1 cellular context compared by ENCODE assay signal in genomic region chr3:48477959-48478480, GRCh38.
TF ChIP-seq lines count a peak whose summit lies in the region.

No MANE protein-coding gene starts in this region.

TF ChIP-seq in SK-N-SH treated with all-trans-retinoic acid at 6 μM for 48 hours, 23 proteins besides CTCF, POLR2A, EP300 and RAD21 (continued from another document):
- TF ChIP-seq POU6F1 (CRISPR knock-in tag; IDR thresholded peaks at IDR 0.05; ENCODE audit: borderline replicate concordance, low read depth) = no peak
- no peak for TF ChIP-seq ESRRG (CRISPR knock-in tag; IDR thresholded peaks at IDR 0.05)
- TF ChIP-seq ZFP3 (CRISPR knock-in tag; IDR thresholded peaks at IDR 0.05) = no peak
- no peak for TF ChIP-seq ARNTL (CRISPR knock-in tag; IDR thresholded peaks at IDR 0.05; ENCODE audit: borderline replicate concordance, low read depth)
- TF ChIP-seq, protein P1, sequence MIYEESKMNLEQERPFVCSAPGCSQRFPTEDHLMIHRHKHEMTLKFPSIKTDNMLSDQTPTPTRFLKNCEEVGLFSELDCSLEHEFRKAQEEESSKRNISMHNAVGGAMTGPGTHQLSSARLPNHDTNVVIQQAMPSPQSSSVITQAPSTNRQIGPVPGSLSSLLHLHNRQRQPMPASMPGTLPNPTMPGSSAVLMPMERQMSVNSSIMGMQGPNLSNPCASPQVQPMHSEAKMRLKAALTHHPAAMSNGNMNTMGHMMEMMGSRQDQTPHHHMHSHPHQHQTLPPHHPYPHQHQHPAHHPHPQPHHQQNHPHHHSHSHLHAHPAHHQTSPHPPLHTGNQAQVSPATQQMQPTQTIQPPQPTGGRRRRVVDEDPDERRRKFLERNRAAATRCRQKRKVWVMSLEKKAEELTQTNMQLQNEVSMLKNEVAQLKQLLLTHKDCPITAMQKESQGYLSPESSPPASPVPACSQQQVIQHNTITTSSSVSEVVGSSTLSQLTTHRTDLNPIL (CRISPR knock-in tag; IDR thresholded peaks at IDR 0.05; ENCODE audit: low read depth) = no peak
- no peak for TF ChIP-seq ZNF565 (CRISPR knock-in tag; conservative IDR thresholded peaks at IDR 0.05; ENCODE audit: low read depth)
- TF ChIP-seq RARB (CRISPR knock-in tag; IDR thresholded peaks at IDR 0.05) = no peak
- TF ChIP-seq, protein P2, sequence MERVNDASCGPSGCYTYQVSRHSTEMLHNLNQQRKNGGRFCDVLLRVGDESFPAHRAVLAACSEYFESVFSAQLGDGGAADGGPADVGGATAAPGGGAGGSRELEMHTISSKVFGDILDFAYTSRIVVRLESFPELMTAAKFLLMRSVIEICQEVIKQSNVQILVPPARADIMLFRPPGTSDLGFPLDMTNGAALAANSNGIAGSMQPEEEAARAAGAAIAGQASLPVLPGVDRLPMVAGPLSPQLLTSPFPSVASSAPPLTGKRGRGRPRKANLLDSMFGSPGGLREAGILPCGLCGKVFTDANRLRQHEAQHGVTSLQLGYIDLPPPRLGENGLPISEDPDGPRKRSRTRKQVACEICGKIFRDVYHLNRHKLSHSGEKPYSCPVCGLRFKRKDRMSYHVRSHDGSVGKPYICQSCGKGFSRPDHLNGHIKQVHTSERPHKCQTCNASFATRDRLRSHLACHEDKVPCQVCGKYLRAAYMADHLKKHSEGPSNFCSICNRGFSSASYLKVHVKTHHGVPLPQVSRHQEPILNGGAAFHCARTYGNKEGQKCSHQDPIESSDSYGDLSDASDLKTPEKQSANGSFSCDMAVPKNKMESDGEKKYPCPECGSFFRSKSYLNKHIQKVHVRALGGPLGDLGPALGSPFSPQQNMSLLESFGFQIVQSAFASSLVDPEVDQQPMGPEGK (CRISPR knock-in tag; IDR thresholded peaks at IDR 0.05; ENCODE audit: borderline replicate concordance) = no peak
